Comparison of ENCODE assay signal across 32 cellular contexts in the genomic region with DNA sequence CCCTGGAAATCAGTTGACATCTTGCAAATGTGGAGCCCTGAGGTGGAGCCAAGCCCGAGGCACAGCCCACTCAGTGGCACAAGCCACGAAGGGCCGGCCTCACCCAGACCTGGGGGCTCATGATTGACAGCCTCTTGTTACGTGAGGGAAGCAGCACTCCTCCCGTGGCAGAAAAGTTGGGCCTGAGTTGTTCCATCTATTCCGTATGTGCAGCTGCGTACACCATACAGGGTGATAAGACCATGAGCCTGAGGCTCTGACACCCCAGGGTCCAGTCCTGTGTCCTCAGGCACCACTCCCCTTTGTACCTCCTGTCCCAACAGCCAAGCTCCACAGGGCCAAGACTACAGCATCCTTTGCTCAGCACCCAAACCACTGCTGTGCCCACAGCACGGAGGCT. TPM values are rescaled to one million over a fixed set of nuclear protein-coding genes. Genes with fewer than 3 reads are reported as not detected.
"Had no signal": no experiment of that assay in that cellular context is flagged by ENCODE, and none has a peak within 500 bp of the region (broad histone marks: within the 10 kb centered on the region; RNA-seq: fewer than 3 reads in every experiment).

No MANE protein-coding gene starts in this region.

- H3K27ac ChIP-seq: epithelial cell of prostate, esophagus squamous epithelium, heart right ventricle, left ventricle myocardium inferior, skin epidermis, vagina, VCaP had no signal

- H3K27ac Mint-ChIP-seq: activated CD4-positive, alpha-beta T cell treated with anti-CD3 and anti-CD28 coated beads, Interleukin-2, amount 10 ng/mL, durations not matched to agents 7 days and 5 days; activated CD8-positive, alpha-beta memory T cell treated with anti-CD3 and anti-CD28 coated beads, Interleukin-2, amount 10 ng/mL, durations not matched to agents 7 days and 5 days; activated CD8-positive, alpha-beta T cell treated with anti-CD3 and anti-CD28 coated beads, Interleukin-2, amount 10 ng/mL, durations not matched to agents 7 days and 5 days; activated naive CD8-positive, alpha-beta T cell; nephron; stimulated activated memory B cell treated with anti-CD40 and anti-IgM and Interleukin-4, amounts not matched to agents 10 μg/mL and 1 μg/mL and 100 μg/mL, for 72 hours; stimulated activated naive CD8-positive, alpha-beta T cell treated with anti-CD3 and anti-CD28 coated beads, Interleukin-15, amount 100 ng/mL, for 72 hours had no signal

- H3K36me3 Mint-ChIP-seq: activated CD8-positive, alpha-beta memory T cell treated with anti-CD3 and anti-CD28 coated beads, Interleukin-2, amount 10 ng/mL, durations not matched to agents 7 days and 5 days; activated naive CD8-positive, alpha-beta T cell; stimulated activated memory B cell treated with anti-CD40 and anti-IgM and Interleukin-4, amounts not matched to agents 10 μg/mL and 1 μg/mL and 100 μg/mL, for 72 hours had no signal

- H3K27me3 Mint-ChIP-seq: activated CD4-positive, alpha-beta T cell treated with anti-CD3 and anti-CD28 coated beads, Interleukin-2, amount 10 ng/mL, durations not matched to agents 7 days and 5 days; activated CD8-positive, alpha-beta memory T cell treated with anti-CD3 and anti-CD28 coated beads, Interleukin-2, amount 10 ng/mL, durations not matched to agents 7 days and 5 days; activated naive CD8-positive, alpha-beta T cell; central memory CD8-positive, alpha-beta T cell; stimulated activated memory B cell treated with anti-CD40 and anti-IgM and Interleukin-4, amounts not matched to agents 10 μg/mL and 1 μg/mL and 100 μg/mL, for 72 hours; stimulated activated naive CD8-positive, alpha-beta T cell treated with anti-CD3 and anti-CD28 coated beads, Interleukin-15, amount 100 ng/mL, for 72 hours had no signal

- H3K27me3 ChIP-seq: upper lobe of left lung, vagina had no signal

- H3K4me1 ChIP-seq: esophagus squamous epithelium, heart right ventricle, left ventricle myocardium inferior, upper lobe of left lung, vagina had no signal

- H3K4me1 Mint-ChIP-seq: activated CD4-positive, alpha-beta T cell treated with anti-CD3 and anti-CD28 coated beads, Interleukin-2, amount 10 ng/mL, durations not matched to agents 7 days and 5 days; nephron had no signal

- H3K9me3 ChIP-seq: esophagus squamous epithelium, heart right ventricle, left ventricle myocardium inferior, upper lobe of left lung, vagina had no signal

- H3K4me3 ChIP-seq: esophagus squamous epithelium, heart right ventricle, left ventricle myocardium inferior, skin epidermis, upper lobe of left lung, vagina had no signal

- H3K4me3 Mint-ChIP-seq: activated CD4-positive, alpha-beta T cell treated with anti-CD3 and anti-CD28 coated beads, Interleukin-2, amount 10 ng/mL, durations not matched to agents 7 days and 5 days; activated CD8-positive, alpha-beta memory T cell treated with anti-CD3 and anti-CD28 coated beads, Interleukin-2, amount 10 ng/mL, durations not matched to agents 7 days and 5 days; activated CD8-positive, alpha-beta T cell treated with anti-CD3 and anti-CD28 coated beads, Interleukin-2, amount 10 ng/mL, durations not matched to agents 7 days and 5 days; activated naive CD8-positive, alpha-beta T cell; central memory CD8-positive, alpha-beta T cell; nephron; stimulated activated memory B cell treated with anti-CD40 and anti-IgM and Interleukin-4, amounts not matched to agents 10 μg/mL and 1 μg/mL and 100 μg/mL, for 72 hours; stimulated activated naive CD8-positive, alpha-beta T cell treated with anti-CD3 and anti-CD28 coated beads, Interleukin-15, amount 100 ng/mL, for 72 hours had no signal

- H3K9me3 Mint-ChIP-seq: activated CD4-positive, alpha-beta T cell treated with anti-CD3 and anti-CD28 coated beads, Interleukin-2, amount 10 ng/mL, durations not matched to agents 7 days and 5 days; central memory CD8-positive, alpha-beta T cell; nephron; stimulated activated memory B cell treated with anti-CD40 and anti-IgM and Interleukin-4, amounts not matched to agents 10 μg/mL and 1 μg/mL and 100 μg/mL, for 72 hours; stimulated activated naive CD8-positive, alpha-beta T cell treated with anti-CD3 and anti-CD28 coated beads, Interleukin-15, amount 100 ng/mL, for 72 hours had no signal

- DNase-seq: activated CD4-positive, alpha-beta T cell treated with anti-CD3 and anti-CD28 coated beads, Interleukin-2, amount 10 ng/mL, durations not matched to agents 7 days and 5 days; activated CD4-positive, CD25-positive, alpha-beta regulatory T cell treated with anti-CD3 and anti-CD28 coated beads, Interleukin-2, amount 50 U/mL, for 72 hours; activated CD8-positive, alpha-beta memory T cell treated with anti-CD3 and anti-CD28 coated beads, Interleukin-2, amount 10 ng/mL, durations not matched to agents 7 days and 5 days; activated CD8-positive, alpha-beta T cell treated with anti-CD3 and anti-CD28 coated beads, Interleukin-2, amount 10 ng/mL, durations not matched to agents 7 days and 5 days; activated effector memory CD4-positive, alpha-beta T cell treated with Interleukin-2 at 50 U/mL for 16 hours; activated naive CD4-positive, alpha-beta T cell treated with Interleukin-2 at 50 U/mL for 16 hours; dermis blood vessel endothelial cell; effector CD8-positive, alpha-beta T cell; esophagus squamous epithelium; foreskin melanocyte; heart right ventricle; left ventricle myocardium inferior; occipital lobe; stimulated activated CD4-positive, alpha-beta T cell treated with anti-CD3 and anti-CD28 coated beads, Interleukin-4, amount 100 ng/mL, for 4 hours; stimulated activated CD8-positive, alpha-beta memory T cell treated with anti-CD3 and anti-CD28 coated beads, Interleukin-4, amount 100 ng/mL, for 48 hours; stimulated activated naive CD8-positive, alpha-beta T cell treated with anti-CD3 and anti-CD28 coated beads, Interleukin-15, amount 100 ng/mL, for 72 hours; substantia nigra; upper lobe of left lung had no signal

- H3K36me3 ChIP-seq: esophagus squamous epithelium, heart right ventricle, left ventricle myocardium inferior, upper lobe of left lung, vagina had no signal

RNA-seq across cellular contexts. Expression of a gene that starts 1.9 kb away (rescaled TPM):
- total RNA-seq: activated CD4-positive, alpha-beta T cell treated with anti-CD3 and anti-CD28 coated beads, Interleukin-2, amount 10 ng/mL, durations not matched to agents 7 days and 5 days; activated CD8-positive, alpha-beta memory T cell treated with anti-CD3 and anti-CD28 coated beads, Interleukin-2, amount 10 ng/mL, durations not matched to agents 7 days and 5 days; activated CD8-positive, alpha-beta T cell treated with anti-CD3 and anti-CD28 coated beads, Interleukin-2, amount 10 ng/mL, durations not matched to agents 7 days and 5 days; bronchial epithelial cell; dermis blood vessel endothelial cell; esophagus squamous epithelium; glomerular endothelial cell; heart right ventricle; left ventricle myocardium inferior; lung microvascular endothelial cell; mesenteric fat pad; occipital lobe; sciatic nerve; T-helper 1 cell treated with Interleukin-12 subunit alpha and Interleukin-12 subunit beta and Interleukin-4 antibody, amounts not matched to agents 30 ng/mL and 1 ng/mL, for 36 hours; vagina had no signal

RNA-seq across cellular contexts. Expression of a gene that starts 4.9 kb away (rescaled TPM):
- total RNA-seq: activated CD4-positive, alpha-beta T cell treated with anti-CD3 and anti-CD28 coated beads, Interleukin-2, amount 10 ng/mL, durations not matched to agents 7 days and 5 days; activated CD8-positive, alpha-beta memory T cell treated with anti-CD3 and anti-CD28 coated beads, Interleukin-2, amount 10 ng/mL, durations not matched to agents 7 days and 5 days; activated CD8-positive, alpha-beta T cell treated with anti-CD3 and anti-CD28 coated beads, Interleukin-2, amount 10 ng/mL, durations not matched to agents 7 days and 5 days; bronchial epithelial cell; dermis blood vessel endothelial cell; glomerular endothelial cell; left ventricle myocardium inferior; lung microvascular endothelial cell; occipital lobe; T-helper 1 cell treated with Interleukin-12 subunit alpha and Interleukin-12 subunit beta and Interleukin-4 antibody, amounts not matched to agents 30 ng/mL and 1 ng/mL, for 36 hours; vagina had no signal
